8 cellular contexts compared by ENCODE assay signal in the genomic region with DNA sequence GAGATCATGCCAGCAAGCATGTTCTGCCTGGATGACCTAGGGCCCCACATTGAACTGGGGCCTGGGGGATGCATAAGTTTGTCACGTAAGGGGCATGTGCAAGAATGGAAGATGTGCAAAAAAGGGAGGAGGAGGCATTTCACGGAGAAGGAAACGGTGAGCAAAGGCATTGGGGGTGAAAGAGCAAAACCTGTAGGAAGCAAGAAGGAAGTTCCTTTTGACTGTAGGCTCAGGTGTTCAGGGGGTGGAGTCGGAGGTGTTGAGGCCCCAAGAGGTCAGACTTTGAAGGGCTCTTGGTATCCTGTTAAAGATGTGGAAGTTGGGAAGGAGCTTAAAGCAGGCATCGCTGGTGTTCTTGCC. TPM values are rescaled to one million over a fixed set of nuclear protein-coding genes. Genes with fewer than 3 reads are reported as not detected.
DNase-seq lines count a peak whose midpoint lies in the region; ATAC-seq and TF ChIP-seq lines count a peak whose summit lies in the region.

No MANE protein-coding gene starts in this region.

- peak overlapping the region; percentile 78 for H3K27ac Mint-ChIP-seq in MCF 10A (ENCODE audit: low read depth, unreplicated experiment)

- peak; percentile 43 for DNase-seq in DMS79 treated with DMSO at 0.1 percent for 48 hours (lab: John Stamatoyannopoulos, UW)
- DNase-seq in DMS79 (lab: John Stamatoyannopoulos, UW), result no peak
- DNase-seq in MCF 10A (ENCODE audit: unreplicated experiment), result no peak
- peak in 2 of 3 donors; percentile 62 to 69 for DNase-seq in mucosa of descending colon
- no peak for DNase-seq in AG08395 (ENCODE audit: low spot score)
- no peak for DNase-seq in H4 (ENCODE audit: low spot score)

- ATAC-seq in HG03521 (IDR thresholded peaks at IDR 0.05; ENCODE audit: unreplicated experiment) (peak; percentile 6), mucosa of descending colon (peak; percentile 60), HG02885 (IDR thresholded peaks at IDR 0.05; ENCODE audit: poor library complexity, unreplicated experiment) (no peak)

- peaks cover 53% of the 10 kb centered on the region for H3K4me1 Mint-ChIP-seq in MCF 10A (ENCODE audit: insufficient read depth, unreplicated experiment)

- POLR2A ChIA-PET in MCF 10A (lab: Yijun Ruan, JAX), result interaction anchor here (0.7 to 10.1 kb wide), 12 partner anchors 16 to 221 kb away, joined by 3 to 90 read pairs (median 10); a partner anchor contains a TSS

- no TSS peak for BruUV-seq in MCF 10A (replicated peaks; lab: Mats Ljungman, UMichigan)

- no peaks in the 10 kb centered on the region for H3K9me3 ChIP-seq in mucosa of descending colon

- TF ChIP-seq CTCF in MCF 10A (IDR thresholded peaks at IDR 0.05; ENCODE audit: unreplicated experiment), result no peak
- no peak for TF ChIP-seq CTCF in mucosa of descending colon (IDR thresholded peaks at IDR 0.05)

- CTCF ChIA-PET in MCF 10A (lab: Yijun Ruan, JAX), result interaction anchor here (1.0 to 2.4 kb wide), 4 partner anchors 14 to 36 kb away, joined by 3 to 7 read pairs (median 4); no protein-coding TSS in a partner anchor

- H3K4me3 ChIP-seq in mucosa of descending colon, result peak overlapping the region; percentile 56

- H3K4me3 Mint-ChIP-seq in MCF 10A (ENCODE audit: unreplicated experiment), result peak overlapping the region; percentile 74

- no peaks in the 10 kb centered on the region for H3K36me3 Mint-ChIP-seq in MCF 10A (ENCODE audit: insufficient read depth, unreplicated experiment)

- H3K36me3 ChIP-seq in mucosa of descending colon (ENCODE audit: low read depth), result no peaks in the 10 kb centered on the region

- H3K9me3 Mint-ChIP-seq in MCF 10A (ENCODE audit: unreplicated experiment), result no peaks in the 10 kb centered on the region

- no peaks in the 10 kb centered on the region for H3K27me3 Mint-ChIP-seq in MCF 10A (ENCODE audit: insufficient read depth, unreplicated experiment)

- intact Hi-C loops in MCF 10A (cut with micrococcal nuclease), result loop anchor here (1.0 to 5.0 kb wide), 2 partner anchors 37 to 93 kb away; a partner anchor contains a TSS
- intact Hi-C loops in mucosa of descending colon (cut with DNase I, micrococcal nuclease), result no loop called here

- H3K4me1 ChIP-seq in mucosa of descending colon (ENCODE audit: low read depth), result peaks cover 66% of the 10 kb centered on the region

RNA-seq across cellular contexts. Expression of a gene that starts 0.6 kb away (rescaled TPM):
- total RNA-seq in MCF 10A (2022), result 67.2 and 71.4 TPM in 2 replicates
- total RNA-seq in mucosa of descending colon, result 100 to 1,000 TPM; 148 to 183 (median 172) TPM
- 88.5 and 101 TPM in 2 replicates for total RNA-seq in H4 (2014; rRNA removed; shearing (Covaris generic))

RNA-seq across cellular contexts. Expression of a gene that starts 37.3 kb away (rescaled TPM):
- total RNA-seq in MCF 10A (2022), result 1.0 TPM in 2 replicates
- 1 to 10 TPM; 3.3 to 9.8 (median 6.1) TPM for total RNA-seq in mucosa of descending colon
- 3.9 and 4.9 TPM in 2 replicates for total RNA-seq in H4 (2014; rRNA removed; shearing (Covaris generic))

Comparison
In these comparisons a context has a peak if more than half of its experiments do, and no peak if none do; other contexts are left out.
1. DNase-seq: peak in DMS79 treated with DMSO at 0.1 percent for 48 hours (single experiment) and mucosa of descending colon (2 of 3); none in DMS79 (single experiment), MCF 10A (single experiment), AG08395 (single experiment) and H4 (single experiment).